23 cellular contexts compared by ENCODE assay signal in the genomic region with DNA sequence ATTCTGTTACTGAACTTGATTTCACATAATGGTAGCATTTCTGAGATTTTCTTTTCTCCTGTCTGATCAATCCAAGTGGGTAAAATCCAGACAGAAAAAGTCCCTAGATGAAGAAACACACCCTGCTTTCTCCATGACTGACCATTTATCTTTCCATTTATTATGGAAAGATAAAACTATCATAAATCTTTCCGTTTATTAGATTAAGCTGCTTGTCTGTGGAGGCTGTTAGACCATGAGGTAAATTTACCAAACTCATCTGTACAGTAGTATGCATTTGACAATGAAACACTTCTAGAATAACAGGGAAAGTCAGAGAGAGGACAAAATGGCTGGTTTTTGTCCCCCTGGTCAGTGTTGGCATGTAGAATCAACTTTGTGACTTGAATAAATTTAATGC.
"Had no signal": no experiment of that assay in that cellular context is flagged by ENCODE, and none has a peak within 500 bp of the region (broad histone marks: within the 10 kb centered on the region; RNA-seq: fewer than 3 reads in every experiment).

No MANE protein-coding gene starts in this region.

- H3K27ac ChIP-seq: colonic mucosa, epithelial cell of prostate, esophagus squamous epithelium, gastrocnemius medialis, heart right ventricle, left lung, lower lobe of right lung had no signal

- H3K4me3 ChIP-seq: colonic mucosa, esophagus squamous epithelium, gastrocnemius medialis, heart right ventricle, left lung, lower lobe of right lung had no signal

- H3K27ac Mint-ChIP-seq: dendritic cell treated with granulocyte-macrophage colony-stimulating factor and Interleukin-4, amounts not matched to agents 40 ng/mL and 50 ng/mL, for 4 days; effector memory CD8-positive, alpha-beta T cell; endodermal cell had no signal

- H3K36me3 ChIP-seq: colonic mucosa, esophagus squamous epithelium, gastrocnemius medialis, heart right ventricle, left lung, lower lobe of right lung had no signal

- ATAC-seq: effector memory CD8-positive, alpha-beta T cell; esophagus mucosa; gastrocnemius medialis; heart right ventricle; left cardiac atrium; left lung; left ventricle myocardium superior; lower lobe of right lung had no signal

- H3K27me3 Mint-ChIP-seq: dendritic cell treated with granulocyte-macrophage colony-stimulating factor and Interleukin-4, amounts not matched to agents 40 ng/mL and 50 ng/mL, for 4 days; effector memory CD8-positive, alpha-beta T cell had no signal

- H3K9me3 ChIP-seq: colonic mucosa, gastrocnemius medialis, left lung, lower lobe of right lung had no signal

- H3K9me3 Mint-ChIP-seq: dendritic cell treated with granulocyte-macrophage colony-stimulating factor and Interleukin-4, amounts not matched to agents 40 ng/mL and 50 ng/mL, for 4 days had no signal

- H3K4me1 ChIP-seq: colonic mucosa, esophagus squamous epithelium, gastrocnemius medialis, heart right ventricle, left lung, lower lobe of right lung had no signal

- H3K27me3 ChIP-seq: colonic mucosa, esophagus squamous epithelium, gastrocnemius medialis, heart right ventricle, left lung had no signal

- H3K4me3 Mint-ChIP-seq: dendritic cell treated with granulocyte-macrophage colony-stimulating factor and Interleukin-4, amounts not matched to agents 40 ng/mL and 50 ng/mL, for 4 days; effector memory CD8-positive, alpha-beta T cell; endodermal cell had no signal

- DNase-seq: colonic mucosa; cortex of kidney; effector CD8-positive, alpha-beta T cell; effector memory CD8-positive, alpha-beta T cell; endodermal cell; erythroblast; esophagus squamous epithelium; foreskin fibroblast; foreskin melanocyte; gastrocnemius medialis; glutamatergic neuron; head of caudate nucleus; heart right ventricle; hippocampal formation; left cardiac atrium; left lung; left ventricle myocardium superior; lower lobe of right lung; mesenchymal stem cell; midbrain had no signal
